ENCODE assay signal across 8 cellular contexts in genomic region chr6:63573140-63573898, GRCh38. TPM values are rescaled to one million over a fixed set of nuclear protein-coding genes. Genes with fewer than 3 reads are reported as not detected.
DNase-seq lines count a peak whose midpoint lies in the region; ATAC-seq and TF ChIP-seq lines count a peak whose summit lies in the region.

No MANE protein-coding gene starts in this region.

- peak overlapping the region; percentile 100 for H3K27ac ChIP-seq in hepatocyte

- H3K36me3 ChIP-seq in hepatocyte (replicated peaks; ENCODE audit: insufficient read depth, low read depth) = no peaks in the 10 kb centered on the region

- H3K9me2 ChIP-seq in hepatocyte (replicated peaks; ENCODE audit: insufficient read depth) = no peaks in the 10 kb centered on the region

- 1% methylated on average over 46 of the region's 79 CpGs for WGBS in hepatocyte (ENCODE audit: low lambda C conversion rate, missing lambda C conversion rate)

- DNase-seq in NCI-H1105 (lab: John Stamatoyannopoulos, UW) (peak; percentile 84), T-helper 2 cell (peak; percentile 40 to 80 (median 61)), anterior cingulate cortex (lab: John Stamatoyannopoulos, UW) (peak in 56 of 58 donors; percentile 26 to 83 (median 64)), hepatocyte (ENCODE audit: low spot score) (peak; percentile 83), retinal pigment epithelial cell (ENCODE audit: low read depth) (peak; percentile 36), OCI-M2 (lab: John Stamatoyannopoulos, UW; ENCODE audit: unreplicated experiment) (no peak)

- peaks cover 44% of the 10 kb centered on the region for H4K20me1 ChIP-seq in hepatocyte (ENCODE audit: insufficient read depth, poor library complexity, severe bottlenecking)

- H3K27me3 ChIP-seq in hepatocyte = no peaks in the 10 kb centered on the region

- no peaks in the 10 kb centered on the region for H3K4me1 ChIP-seq in hepatocyte (ENCODE audit: insufficient read depth)

- peak overlapping the region; percentile 74 for H3K4me3 ChIP-seq in GM12875 (ENCODE audit: low read depth, low read length)
- peak overlapping the region; percentile 93 for H3K4me3 ChIP-seq in hepatocyte
- H3K4me3 ChIP-seq in retinal pigment epithelial cell (ENCODE audit: low read length) = peak overlapping the region; percentile 89

- TF ChIP-seq CTCF in GM12875 (IDR thresholded peaks at IDR 0.05; ENCODE audit: borderline replicate concordance, insufficient read depth, low read depth, low read length) = no peak
- peak; percentile 4 for TF ChIP-seq CTCF in hepatocyte (IDR thresholded peaks at IDR 0.05; ENCODE audit: poor library complexity)
- no peak for TF ChIP-seq CTCF in retinal pigment epithelial cell (conservative IDR thresholded peaks at IDR 0.05; ENCODE audit: low read depth, low read length)

- H3K79me2 ChIP-seq in hepatocyte = peaks cover 66% of the 10 kb centered on the region

- H3K4me2 ChIP-seq in hepatocyte = peak overlapping the region; percentile 73

- no peak overlapping the region for H2AFZ ChIP-seq in hepatocyte

- peak; percentile 47 for ATAC-seq in HG02588 (IDR thresholded peaks at IDR 0.05; ENCODE audit: unreplicated experiment)

- no peaks in the 10 kb centered on the region for H3K9me3 ChIP-seq in hepatocyte (ENCODE audit: low read depth)

RNA-seq across cellular contexts. Expression of gene PTP4A1, which starts 1.0 kb away (rescaled TPM):
- 127 and 213 TPM in 2 replicates for total RNA-seq in hepatocyte
- polyA plus RNA-seq in hepatocyte = 200 and 264 TPM in 2 replicates
